Comparison of ENCODE assay signal across 1 cellular context in genomic region chr19:5782322-5782721, GRCh38.
A peak's percentile ranks its signal among the peaks of the same experiment; 100 is the strongest.
TF ChIP-seq lines count a peak whose summit lies in the region.

No MANE protein-coding gene starts in this region.

TF ChIP-seq in A549, 52 proteins besides CTCF, POLR2A, EP300 and RAD21:
- TF ChIP-seq JUN (IDR thresholded peaks at IDR 0.05) (peak in 1 of 2 experiments; percentile 18; a peak in 1 of 5 replicates), USF2 (IDR thresholded peaks at IDR 0.05) (no peak)
